8 cellular contexts compared by ENCODE assay signal in the genomic region with DNA sequence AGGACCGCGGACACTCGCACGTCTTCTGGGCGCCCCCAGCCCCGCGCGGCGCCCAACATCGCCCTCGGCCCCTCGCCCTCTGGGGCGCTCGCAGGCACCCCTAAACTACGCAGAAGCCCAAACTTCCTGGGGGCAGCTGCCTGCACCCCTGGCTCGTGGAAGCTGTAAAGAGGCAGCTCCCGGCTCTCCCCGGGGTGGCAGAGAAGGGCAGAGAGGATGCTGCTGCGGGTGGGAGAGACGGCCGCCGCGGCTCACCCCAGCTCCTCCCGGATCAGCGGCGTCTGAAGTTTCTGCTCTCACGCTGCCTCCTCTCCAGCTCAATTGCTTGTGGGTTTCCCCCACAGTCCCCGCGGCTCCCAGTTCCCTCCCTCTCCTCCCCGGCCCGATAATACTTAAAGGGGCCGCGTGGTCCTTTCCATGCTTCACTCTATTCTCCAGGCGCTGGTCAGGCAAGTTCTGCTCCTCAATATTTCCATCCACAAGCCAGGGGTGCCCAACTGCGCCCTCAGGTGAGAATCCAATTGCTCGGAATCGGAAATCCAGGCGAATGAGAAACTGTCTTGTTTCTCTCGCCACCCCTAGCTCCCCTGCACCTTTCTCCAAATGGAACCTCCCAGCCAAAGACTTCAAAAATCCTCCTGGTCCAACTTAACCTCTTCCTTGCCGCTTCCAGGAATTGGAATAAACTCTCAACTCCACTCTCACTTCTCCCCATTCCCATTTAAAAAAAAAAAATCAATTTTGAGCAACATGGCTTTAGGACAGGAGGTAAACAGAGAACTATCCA.
A peak's percentile ranks its signal among the peaks of the same experiment; 100 is the strongest.
DNase-seq lines count a peak whose midpoint lies in the region; FAIRE-seq and TF ChIP-seq lines count a peak whose summit lies in the region.

No MANE protein-coding gene starts in this region.

- H3K4me3 ChIP-seq in choroid plexus epithelial cell (ENCODE audit: low read depth, low read length) (peak overlapping the region; percentile 83), skin epidermis (peak overlapping the region; percentile 60 to 86 (median 73))

- H3K9me3 Mint-ChIP-seq in activated naive CD4-positive, alpha-beta T cell treated with anti-CD3 and anti-CD28 coated beads for 36 hours: peaks cover 2% of the 10 kb centered on the region
- H3K9me3 Mint-ChIP-seq in activated naive CD4-positive, alpha-beta T cell treated with anti-CD3 and anti-CD28 coated beads, Interleukin-2, amount 10 ng/mL, durations not matched to agents 7 days and 5 days: peaks cover 1% of the 10 kb centered on the region

- no peak for DNase-seq in activated naive CD4-positive, alpha-beta T cell treated with anti-CD3 and anti-CD28 coated beads for 36 hours
- DNase-seq in activated naive CD4-positive, alpha-beta T cell treated with anti-CD3 and anti-CD28 coated beads, Interleukin-2, amount 10 ng/mL, durations not matched to agents 7 days and 5 days: no peak
- DNase-seq in HuH-7 (ENCODE audit: low spot score): peak; percentile 61
- DNase-seq in RKO (ENCODE audit: low spot score): peak; percentile 91
- peak; percentile 97 for DNase-seq in choroid plexus epithelial cell (ENCODE audit: low read depth)
- DNase-seq in activated effector memory CD4-positive, alpha-beta T cell treated with Interleukin-2 at 50 U/mL for 16 hours: no peak

- peak overlapping the region; percentile 42 to 93 (median 88) for H3K27ac ChIP-seq in skin epidermis

- no peak overlapping the region for H3K27ac Mint-ChIP-seq in activated naive CD4-positive, alpha-beta T cell treated with anti-CD3 and anti-CD28 coated beads for 36 hours
- H3K27ac Mint-ChIP-seq in activated naive CD4-positive, alpha-beta T cell treated with anti-CD3 and anti-CD28 coated beads, Interleukin-2, amount 10 ng/mL, durations not matched to agents 7 days and 5 days: no peak overlapping the region

- H3K4me3 Mint-ChIP-seq in activated naive CD4-positive, alpha-beta T cell treated with anti-CD3 and anti-CD28 coated beads for 36 hours: peak overlapping the region; percentile 28
- H3K4me3 Mint-ChIP-seq in activated naive CD4-positive, alpha-beta T cell treated with anti-CD3 and anti-CD28 coated beads, Interleukin-2, amount 10 ng/mL, durations not matched to agents 7 days and 5 days: no peak overlapping the region

- peak; percentile 86 for FAIRE-seq in islet of Langerhans (lab: Jason Lieb, UNC)

- peaks cover 16% of the 10 kb centered on the region for H3K27me3 Mint-ChIP-seq in activated naive CD4-positive, alpha-beta T cell treated with anti-CD3 and anti-CD28 coated beads for 36 hours (ENCODE audit: low read depth)
- H3K27me3 Mint-ChIP-seq in activated naive CD4-positive, alpha-beta T cell treated with anti-CD3 and anti-CD28 coated beads, Interleukin-2, amount 10 ng/mL, durations not matched to agents 7 days and 5 days: no peaks in the 10 kb centered on the region

- H3K36me3 Mint-ChIP-seq in activated naive CD4-positive, alpha-beta T cell treated with anti-CD3 and anti-CD28 coated beads for 36 hours (ENCODE audit: low read depth): peaks cover 2% of the 10 kb centered on the region
- H3K36me3 Mint-ChIP-seq in activated naive CD4-positive, alpha-beta T cell treated with anti-CD3 and anti-CD28 coated beads, Interleukin-2, amount 10 ng/mL, durations not matched to agents 7 days and 5 days: no peaks in the 10 kb centered on the region

- H3K4me1 Mint-ChIP-seq in activated naive CD4-positive, alpha-beta T cell treated with anti-CD3 and anti-CD28 coated beads for 36 hours (ENCODE audit: low read depth): peaks cover 4% of the 10 kb centered on the region
- peaks cover 2% of the 10 kb centered on the region for H3K4me1 Mint-ChIP-seq in activated naive CD4-positive, alpha-beta T cell treated with anti-CD3 and anti-CD28 coated beads, Interleukin-2, amount 10 ng/mL, durations not matched to agents 7 days and 5 days

- CTCF ChIA-PET in activated naive CD4-positive, alpha-beta T cell treated with anti-CD3 and anti-CD28 coated beads for 36 hours (lab: Charles Lee): no interaction called here
- CTCF ChIA-PET in activated naive CD4-positive, alpha-beta T cell treated with anti-CD3 and anti-CD28 coated beads, Interleukin-2, amount 10 ng/mL, durations not matched to agents 7 days and 5 days (lab: Charles Lee): no interaction called here

- TF ChIP-seq CTCF in choroid plexus epithelial cell (conservative IDR thresholded peaks at IDR 0.05; ENCODE audit: low read depth, low read length): no peak

- intact Hi-C loops in activated naive CD4-positive, alpha-beta T cell treated with anti-CD3 and anti-CD28 coated beads for 36 hours (cut with micrococcal nuclease): no loop called here

Comparison
In these comparisons a context has a peak if more than half of its experiments do, and no peak if none do; other contexts are left out.
1. DNase-seq: peak in HuH-7 (single experiment), RKO (single experiment) and choroid plexus epithelial cell (single experiment); none in activated naive CD4-positive, alpha-beta T cell treated with anti-CD3 and anti-CD28 coated beads for 36 hours (single experiment), activated naive CD4-positive, alpha-beta T cell treated with anti-CD3 and anti-CD28 coated beads, Interleukin-2, amount 10 ng/mL, durations not matched to agents 7 days and 5 days (single experiment) and activated effector memory CD4-positive, alpha-beta T cell treated with Interleukin-2 at 50 U/mL for 16 hours (single experiment).